Comparison of ENCODE assay signal across 13 cellular contexts in the genomic region with DNA sequence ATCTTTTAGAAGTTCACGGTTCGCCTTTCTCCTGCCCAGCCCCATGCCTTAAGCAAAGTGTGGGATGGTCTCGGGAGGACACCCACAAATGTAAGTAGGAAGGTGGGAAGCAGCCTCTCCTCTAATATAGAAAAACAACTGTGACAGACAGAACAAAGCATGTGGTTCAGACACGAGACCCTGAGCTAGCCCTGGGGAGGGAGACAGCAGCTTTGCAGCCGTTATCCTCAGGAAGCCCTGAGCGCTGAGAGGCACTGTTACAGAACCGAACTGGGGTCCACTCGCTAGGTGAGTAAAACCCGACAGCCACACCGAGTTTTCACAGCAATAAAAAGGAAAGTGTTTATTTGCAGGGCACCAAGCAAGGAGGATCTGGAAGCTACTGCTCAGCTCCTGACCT.
"Had no signal": no experiment of that assay in that cellular context is flagged by ENCODE, and none has a peak within 500 bp of the region (broad histone marks: within the 10 kb centered on the region; RNA-seq: fewer than 3 reads in every experiment).

No MANE protein-coding gene starts in this region.

- H3K27me3 ChIP-seq: ascending aorta, transverse colon had no signal

- DNase-seq: activated naive CD4-positive, alpha-beta T cell treated with Interleukin-2 at 50 U/mL for 16 hours; activated T-cell treated with anti-CD3 and anti-CD28 coated beads for 4 hours; esophagus squamous epithelium; SK-N-SH; stimulated activated CD4-positive, alpha-beta T cell treated with anti-CD3 and anti-CD28 coated beads, Interleukin-15, amount 100 ng/mL, for 24 hours; stimulated activated CD4-positive, alpha-beta T cell treated with anti-CD3 and anti-CD28 coated beads, Interleukin-4, amount 100 ng/mL, for 24 hours; stimulated activated naive CD4-positive, alpha-beta T cell; T-cell; T-helper 9 cell; transverse colon had no signal

- H3K4me1 ChIP-seq: ascending aorta, esophagus squamous epithelium, transverse colon had no signal

- H3K27ac ChIP-seq: ascending aorta, esophagus squamous epithelium, transverse colon had no signal

- H3K36me3 ChIP-seq: ascending aorta, esophagus squamous epithelium, transverse colon had no signal

- H3K4me1 Mint-ChIP-seq: T-cell had no signal

- H3K4me3 ChIP-seq: ascending aorta, esophagus squamous epithelium, skin epidermis, transverse colon had no signal

- H3K9ac ChIP-seq: SK-N-SH had no signal

- H3K27ac Mint-ChIP-seq: T-cell had no signal

- H3K9me3 ChIP-seq: ascending aorta, esophagus squamous epithelium, SK-N-SH, transverse colon had no signal

- H3K4me2 ChIP-seq: SK-N-SH had no signal

- H3K36me3 Mint-ChIP-seq: T-cell had no signal

- ATAC-seq: activated CD4-positive, CD25-positive, alpha-beta regulatory T cell treated with anti-CD3 and anti-CD28 coated beads, Interleukin-2, amount 50 U/mL, for 24 hours; T-cell had no signal

- H3K4me3 Mint-ChIP-seq: T-cell had no signal
